ENCODE assay signal across 10 cellular contexts in the genomic region with DNA sequence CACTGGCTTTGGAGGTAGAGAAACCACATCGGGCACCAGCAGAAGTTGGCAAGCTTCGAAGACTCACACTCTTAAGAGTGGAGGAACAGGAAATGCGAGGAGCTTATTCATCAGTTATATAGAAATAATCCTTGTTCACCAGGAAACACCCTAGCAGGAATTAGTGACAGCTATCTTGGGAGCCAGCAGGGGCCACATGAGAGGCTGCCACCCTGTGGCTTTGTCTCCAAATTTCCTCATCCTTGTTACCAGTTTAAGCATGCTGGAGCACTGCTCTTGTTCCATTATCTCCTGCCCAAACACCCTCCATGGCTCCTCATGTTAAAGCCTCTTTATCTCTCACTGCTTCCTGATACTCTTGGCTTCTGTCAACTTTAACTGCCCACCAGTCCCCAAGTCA.
DNase-seq lines count a peak whose midpoint lies in the region; ATAC-seq, FAIRE-seq and TF ChIP-seq lines count a peak whose summit lies in the region.
"Had no signal": no experiment of that assay in that cellular context is flagged by ENCODE, and none has a peak within 500 bp of the region (broad histone marks: within the 10 kb centered on the region; RNA-seq: fewer than 3 reads in every experiment).

No MANE protein-coding gene starts in this region.

- TF ChIP-seq CTCF in dorsolateral prefrontal cortex (IDR thresholded peaks at IDR 0.05 in 54 of 56, conservative IDR thresholded peaks at IDR 0.05 in 2 of 56; ENCODE audit: low read depth in 1 of 56, partially characterized antibody in 56 of 56) (peak in 36 of 56 donors; percentile 17 to 67 (median 29)), pancreas (IDR thresholded peaks at IDR 0.05) (no peak), uterus (IDR thresholded peaks at IDR 0.05) (no peak)

- H3K9me3 ChIP-seq in pancreas: no peaks in the 10 kb centered on the region
- no peaks in the 10 kb centered on the region for H3K9me3 ChIP-seq in uterus

- intact Hi-C loops in dorsolateral prefrontal cortex (cut with DNase I): loop anchor here in 1 of 2 donors (1.0 to 5.0 kb wide), 2 partner anchors 61 to 98 kb away; no protein-coding TSS in a partner anchor
- intact Hi-C loops in pancreas (cut with DNase I): no loop called here
- intact Hi-C loops in uterus (cut with DNase I; ENCODE audit: low total_unique reads): no loop called here

- peaks cover 0 to 6% (median 0%) of the 10 kb centered on the region in 45 donors for H3K27me3 ChIP-seq in dorsolateral prefrontal cortex
- no peaks in the 10 kb centered on the region for H3K27me3 ChIP-seq in pancreas
- H3K27me3 ChIP-seq in uterus: no peaks in the 10 kb centered on the region

- no peak for FAIRE-seq in pancreas (lab: Jason Lieb, UNC)

- no peak for TF ChIP-seq POLR2A in uterus (IDR thresholded peaks at IDR 0.05)

- WGBS in pancreas, 2 donors: 40 to 45% methylated on average over 3 of the region's 3 CpGs

- H3K4me3 ChIP-seq in dorsolateral prefrontal cortex (no peak overlapping the region), pancreas (no peak overlapping the region), uterus (no peak overlapping the region)

- H3K27ac ChIP-seq in dorsolateral prefrontal cortex (no peak overlapping the region), pancreas (no peak overlapping the region), uterus (no peak overlapping the region)

- peaks cover 13 to 28% (median 17%) of the 10 kb centered on the region in 3 donors for H3K4me1 ChIP-seq in pancreas
- no peaks in the 10 kb centered on the region for H3K4me1 ChIP-seq in uterus

- no peaks in the 10 kb centered on the region for H3K36me3 ChIP-seq in pancreas
- H3K36me3 ChIP-seq in uterus: no peaks in the 10 kb centered on the region

- ATAC-seq in pancreas (peak in 3 of 4 donors; percentile 16 to 65 (median 31)), GM18517 (IDR thresholded peaks at IDR 0.05; ENCODE audit: unreplicated experiment) (no peak), GM21526 (IDR thresholded peaks at IDR 0.05; ENCODE audit: low FRiP score, unreplicated experiment) (no peak)

- DNase-seq in EL (peak; percentile 26), NCI-H2196 (lab: John Stamatoyannopoulos, UW; ENCODE audit: unreplicated experiment) (peak; percentile 27), dorsolateral prefrontal cortex (peak in 1 of 10 donors; percentile 31), pancreas (no peak), uterus (no peak)
- DNase-seq in effector CD8-positive, alpha-beta T cell (lab: John Stamatoyannopoulos, UW): no peak
- DNase-seq: activated naive CD4-positive, alpha-beta T cell treated with anti-CD3 and anti-CD28 coated beads for 36 hours; SHP77 had no signal

Comparison
In these comparisons a context has a peak if more than half of its experiments do, and no peak if none do; other contexts are left out.
1. DNase-seq: peak in EL (single experiment) and NCI-H2196 (single experiment); none in pancreas (0 of 6), uterus (0 of 2) and effector CD8-positive, alpha-beta T cell (single experiment).
2. CTCF ChIP-seq: peak in dorsolateral prefrontal cortex (36 of 56); none in pancreas (0 of 4) and uterus (0 of 4).
3. ATAC-seq: peak in pancreas (3 of 4); none in GM18517 (single experiment) and GM21526 (single experiment).